ENCODE assay signal across 30 cellular contexts in genomic region chr20:24809606-24810005, GRCh38.
"Had no signal": no experiment of that assay in that cellular context is flagged by ENCODE, and none has a peak within 500 bp of the region (broad histone marks: within the 10 kb centered on the region; RNA-seq: fewer than 3 reads in every experiment).

No MANE protein-coding gene starts in this region.

- H3K9me3 Mint-ChIP-seq: immature natural killer cell; natural killer cell treated with Interleukin-12 subunit alpha and Interleukin-12 subunit beta and Interleukin-15 and Interleukin-18, amount 100 ng/mL, for 72 hours; neural crest cell; stimulated activated naive CD8-positive, alpha-beta T cell treated with anti-CD3 and anti-CD28 coated beads, Interleukin-15, amount 100 ng/mL, for 72 hours; type B pancreatic cell had no signal

- H3K27ac Mint-ChIP-seq: immature natural killer cell; memory B cell; naive thymus-derived CD4-positive, alpha-beta T cell; natural killer cell treated with Interleukin-12 subunit alpha and Interleukin-12 subunit beta and Interleukin-15 and Interleukin-18, amount 100 ng/mL, for 72 hours; stimulated activated memory B cell treated with anti-CD40 and anti-IgM and Interleukin-4, amounts not matched to agents 10 μg/mL and 1 μg/mL and 100 μg/mL, for 72 hours; type B pancreatic cell had no signal

- H3K36me3 ChIP-seq: left lung, neutrophil, ovary, prostate gland, tibial nerve, uterus had no signal

- H3K27ac ChIP-seq: left lung, neutrophil, ovary, prostate gland, skin epidermis, tibial nerve, uterus had no signal

- H3K36me3 Mint-ChIP-seq: immature natural killer cell; memory B cell; naive thymus-derived CD4-positive, alpha-beta T cell; natural killer cell treated with Interleukin-12 subunit alpha and Interleukin-12 subunit beta and Interleukin-15 and Interleukin-18, amount 100 ng/mL, for 72 hours; stimulated activated memory B cell treated with anti-CD40 and anti-IgM and Interleukin-4, amounts not matched to agents 10 μg/mL and 1 μg/mL and 100 μg/mL, for 72 hours; type B pancreatic cell had no signal

- H3K4me3 ChIP-seq: left lung, lung, mucosa of descending colon, ovary, prostate gland, skin epidermis, tibial nerve, uterus had no signal

- H3K27me3 ChIP-seq: neutrophil, ovary, tibial nerve, uterus had no signal

- H3K9me3 ChIP-seq: left lung, mucosa of descending colon, neutrophil, ovary, prostate gland, uterus had no signal

- H3K27me3 Mint-ChIP-seq: natural killer cell treated with Interleukin-12 subunit alpha and Interleukin-12 subunit beta and Interleukin-15 and Interleukin-18, amount 100 ng/mL, for 72 hours; stimulated activated naive CD8-positive, alpha-beta T cell treated with anti-CD3 and anti-CD28 coated beads, Interleukin-15, amount 100 ng/mL, for 72 hours had no signal

- H3K4me1 ChIP-seq: left lung, prostate gland, tibial nerve, uterus had no signal

- H3K4me1 Mint-ChIP-seq: memory B cell; stimulated activated memory B cell treated with anti-CD40 and anti-IgM and Interleukin-4, amounts not matched to agents 10 μg/mL and 1 μg/mL and 100 μg/mL, for 72 hours had no signal

- H3K4me3 Mint-ChIP-seq: immature natural killer cell; memory B cell; naive thymus-derived CD4-positive, alpha-beta T cell; natural killer cell treated with Interleukin-12 subunit alpha and Interleukin-12 subunit beta and Interleukin-15 and Interleukin-18, amount 100 ng/mL, for 72 hours; neural crest cell; stimulated activated memory B cell treated with anti-CD40 and anti-IgM and Interleukin-4, amounts not matched to agents 10 μg/mL and 1 μg/mL and 100 μg/mL, for 72 hours; stimulated activated naive CD8-positive, alpha-beta T cell treated with anti-CD3 and anti-CD28 coated beads, Interleukin-15, amount 100 ng/mL, for 72 hours; type B pancreatic cell had no signal

- DNase-seq: hypothalamus; immature natural killer cell; kidney; left colon; left lung; midbrain; mucosa of descending colon; naive thymus-derived CD4-positive, alpha-beta T cell; occipital lobe; ovary; retina; right cardiac atrium; stimulated activated CD4-positive, alpha-beta T cell treated with anti-CD3 and anti-CD28 coated beads, Interleukin-1b, Interleukin-23, amount 100 ng/mL, for 48 hours; stimulated activated CD4-positive, alpha-beta T cell treated with anti-CD3 and anti-CD28 coated beads, Interleukin-2, amount 100 ng/mL, for 48 hours; stimulated activated CD4-positive, alpha-beta T cell treated with anti-CD3 and anti-CD28 coated beads, Interleukin-4, amount 100 ng/mL, for 4 hours; stimulated activated CD8-positive, alpha-beta memory T cell treated with anti-CD3 and anti-CD28 coated beads, Interleukin-4, amount 100 ng/mL, for 48 hours; stimulated activated naive CD4-positive, alpha-beta T cell treated with Interleukin-2 at 50 U/mL for 16 hours; stimulated activated naive CD8-positive, alpha-beta T cell treated with anti-CD3 and anti-CD28 coated beads, Interleukin-15, amount 100 ng/mL, for 72 hours; substantia nigra; uterus had no signal
